In the genomic region with DNA sequence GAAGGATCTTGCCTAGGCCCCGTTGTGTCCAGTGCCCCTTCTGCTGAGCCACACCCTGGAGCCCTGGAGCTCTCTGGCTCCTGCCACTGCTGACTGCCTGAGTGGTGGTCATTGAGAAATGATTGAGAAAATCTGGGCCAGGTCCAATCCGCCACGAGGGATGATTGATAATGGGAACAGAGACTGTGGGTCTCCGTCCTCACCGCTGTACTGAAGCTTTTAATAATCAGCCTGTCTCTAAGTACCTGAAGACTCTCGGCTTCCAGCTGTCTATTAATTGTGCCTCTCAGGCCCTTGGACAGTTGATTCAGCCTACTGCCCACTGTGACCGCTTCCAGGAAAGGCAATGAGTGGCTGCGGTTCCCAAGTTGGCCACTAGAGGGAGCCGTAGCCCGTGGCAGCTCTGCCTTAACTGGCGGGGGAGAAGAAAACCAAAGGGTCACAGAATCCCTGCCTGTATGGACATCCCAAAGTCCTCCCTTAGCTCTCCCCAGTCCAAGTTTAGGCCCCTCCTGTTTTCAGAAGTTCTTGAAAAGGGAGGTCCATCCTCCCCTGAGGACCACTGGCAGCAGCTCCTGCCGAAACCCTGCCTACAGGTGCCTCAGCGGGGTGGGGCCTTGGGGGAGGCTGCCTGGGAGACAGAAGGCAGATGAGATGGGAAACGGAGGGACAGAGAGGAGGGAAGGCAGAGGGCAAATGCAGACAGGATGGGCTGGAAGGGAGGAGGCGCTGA, we compare ENCODE assay signal across 8 cellular contexts.
DNase-seq lines count a peak whose midpoint lies in the region; ATAC-seq, FAIRE-seq and TF ChIP-seq lines count a peak whose summit lies in the region.

No MANE protein-coding gene starts in this region.

- H2AFZ ChIP-seq in SK-N-SH (ENCODE audit: low read depth), result no peak overlapping the region

- H3K9ac ChIP-seq in SK-N-SH, result no peak overlapping the region

- DNase-seq in NCI-H1417 (lab: John Stamatoyannopoulos, UW), result peak; percentile 61 to 82 (median 65)
- no peak for DNase-seq in NCI-H1417 treated with DMSO at 0.1 percent for 48 hours (lab: John Stamatoyannopoulos, UW)
- peak; percentile 83 for DNase-seq in SK-N-SH
- peak; percentile 73 for DNase-seq in activated naive CD4-positive, alpha-beta T cell treated with anti-CD3 and anti-CD28 coated beads, Interleukin-2, amount 50 U/mL, for 16 hours
- peak; percentile 95 for DNase-seq in glutamatergic neuron
- peak; percentile 54 to 97 (median 84) for DNase-seq in pancreas

- no peaks in the 10 kb centered on the region; the same call in 1 of the 2 replicates for H4K20me1 ChIP-seq in SK-N-SH (ENCODE audit: insufficient read depth)

- POLR2A ChIA-PET in SK-N-SH (lab: Yijun Ruan, JAX), result no interaction called here

- H3K9me3 Mint-ChIP-seq in glutamatergic neuron (ENCODE audit: unreplicated experiment), result peaks cover 5% of the 10 kb centered on the region

- WGBS in SK-N-SH (ENCODE audit: low lambda C conversion rate), result 38% methylated on average over 15 of the region's 15 CpGs
- 35 to 36% methylated on average over 14 to 15 of the region's 15 CpGs for WGBS in pancreas, 2 donors
- WGBS in thymus, result 33% methylated on average over 15 of the region's 15 CpGs

- H3K36me3 ChIP-seq in SK-N-SH (replicated peaks in 1 of 2; ENCODE audit: control insufficient read depth in 1 of 2, insufficient read depth in 2 of 2, low read length in 1 of 2) (peaks cover 0 to 8% of the 10 kb centered on the region in 2 experiments), pancreas (no peaks in the 10 kb centered on the region), thymus (ENCODE audit: control insufficient read depth, insufficient read depth) (no peaks in the 10 kb centered on the region)

- H3K27me3 Mint-ChIP-seq in glutamatergic neuron (ENCODE audit: unreplicated experiment), result peaks cover 8% of the 10 kb centered on the region

- H3K27ac ChIP-seq in SK-N-SH (ENCODE audit: low read depth in 2 of 2, low read length in 1 of 2) (no peak overlapping the region), pancreas (peak overlapping the region in 1 of 4 donors; percentile 34), thymus (ENCODE audit: low read depth) (no peak overlapping the region)

- H3K4me3 Mint-ChIP-seq in glutamatergic neuron (ENCODE audit: unreplicated experiment), result no peak overlapping the region

- TF ChIP-seq CTCF in LNCAP (IDR thresholded peaks at IDR 0.05) (peak; percentile 96), SK-N-SH (IDR thresholded peaks at IDR 0.05) (peak; percentile 99), glutamatergic neuron (IDR thresholded peaks at IDR 0.05; ENCODE audit: partially characterized antibody, unreplicated experiment) (peak; percentile 100), pancreas (IDR thresholded peaks at IDR 0.05) (peak; percentile 95 to 99 (median 97))

- H3K4me1 ChIP-seq in SK-N-SH (ENCODE audit: control insufficient read depth in 1 of 2, insufficient read depth in 2 of 2, low read depth in 1 of 2, low read length in 1 of 2), result peaks cover 0 to 13% of the 10 kb centered on the region in 2 experiments; a peak in 1 of 4 replicates
- peaks cover 0 to 2% (median 0%) of the 10 kb centered on the region in 3 donors for H3K4me1 ChIP-seq in pancreas
- H3K4me1 ChIP-seq in thymus (ENCODE audit: control insufficient read depth, insufficient read depth, low read length), result no peaks in the 10 kb centered on the region

- intact Hi-C loops in pancreas (cut with DNase I), result loop anchor here in 2 of 3 donors (5.0 kb wide), 2 partner anchors 203 to 278 kb away; partner anchors contain the start of gene RUFY4 (in 1 of the 2)

- H3K4me2 ChIP-seq in SK-N-SH, result no peak overlapping the region

- no peaks in the 10 kb centered on the region for H3K36me3 Mint-ChIP-seq in glutamatergic neuron (ENCODE audit: unreplicated experiment)

- H3K4me3 ChIP-seq in SK-N-SH (ENCODE audit: low read depth in 2 of 2, low read length in 1 of 2) (peak overlapping the region in 1 of 2 experiments; percentile 54; a peak in 1 of 4 replicates), pancreas (no peak overlapping the region), thymus (ENCODE audit: low read length) (peak overlapping the region; percentile 28)

- no peaks in the 10 kb centered on the region for H3K9me2 ChIP-seq in SK-N-SH

- no peak for TF ChIP-seq EP300 in SK-N-SH (IDR thresholded peaks at IDR 0.05; ENCODE audit: borderline replicate concordance in 1 of 2, low read depth in 1 of 2, low read length in 1 of 2)

- H3K79me2 ChIP-seq in SK-N-SH (ENCODE audit: insufficient read depth), result no peaks in the 10 kb centered on the region

- CTCF ChIA-PET in SK-N-SH (lab: Yijun Ruan, JAX), result interaction anchor here (0.6 to 18.5 kb wide), 68 partner anchors 12 to 528 kb away, joined by 3 to 666 read pairs (median 6); partner anchors contain the start of genes RUFY4 and TNS1

- H3K27ac Mint-ChIP-seq in glutamatergic neuron (ENCODE audit: unreplicated experiment), result no peak overlapping the region

- FAIRE-seq in pancreas (lab: Jason Lieb, UNC), result no peak

- peak; percentile 54 to 85 (median 75) for ATAC-seq in pancreas

- TF ChIP-seq RAD21 in SK-N-SH (IDR thresholded peaks at IDR 0.05; ENCODE audit: low read length), result peak; percentile 98

- H3K27me3 ChIP-seq in SK-N-SH (ENCODE audit: insufficient read depth) (no peaks in the 10 kb centered on the region), pancreas (no peaks in the 10 kb centered on the region), thymus (ENCODE audit: control insufficient read depth, insufficient read depth) (no peaks in the 10 kb centered on the region)

- H3K9me3 ChIP-seq in SK-N-SH, result no peaks in the 10 kb centered on the region
- H3K9me3 ChIP-seq in pancreas, result no peaks in the 10 kb centered on the region
- H3K9me3 ChIP-seq in thymus (ENCODE audit: control insufficient read depth), result no peaks in the 10 kb centered on the region

- H3K4me1 Mint-ChIP-seq in glutamatergic neuron (ENCODE audit: low read depth, unreplicated experiment), result no peaks in the 10 kb centered on the region

- peaks cover 32% of the 10 kb centered on the region for H3F3A ChIP-seq in SK-N-SH (replicated peaks; ENCODE audit: insufficient read depth)

TF ChIP-seq in SK-N-SH, 30 proteins besides CTCF, POLR2A, EP300 and RAD21:
- peak; percentile 86 for TF ChIP-seq SMC3 (IDR thresholded peaks at IDR 0.05; ENCODE audit: low read depth, low read length)
- TF ChIP-seq RFX5 (IDR thresholded peaks at IDR 0.05; ENCODE audit: low read length), result no peak
TF ChIP-seq in SK-N-SH: peak in this region for 1.
